In the genomic region with DNA sequence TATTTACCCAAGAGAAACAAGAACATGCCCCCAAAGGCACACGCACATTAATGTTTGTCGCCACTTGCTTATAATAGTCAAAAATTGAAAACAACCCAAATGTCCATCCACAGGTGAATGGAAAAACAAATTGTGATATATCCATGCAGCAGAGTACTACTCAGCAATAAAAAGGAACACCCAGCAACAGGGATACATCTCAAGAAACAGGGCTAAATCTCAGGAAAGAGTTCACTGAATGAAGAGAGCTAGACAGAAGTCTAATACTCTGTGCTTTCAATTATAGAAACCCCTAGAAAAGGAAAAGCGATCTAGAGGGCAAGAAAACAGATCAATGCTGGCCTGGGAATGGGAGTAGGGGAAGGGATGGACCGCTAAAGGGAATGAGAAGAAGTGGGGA, we compare ENCODE assay signal across 27 cellular contexts. TPM values are rescaled to one million over a fixed set of nuclear protein-coding genes. Genes with fewer than 3 reads are reported as not detected.
"Had no signal": no experiment of that assay in that cellular context is flagged by ENCODE, and none has a peak within 500 bp of the region (broad histone marks: within the 10 kb centered on the region; RNA-seq: fewer than 3 reads in every experiment).

No MANE protein-coding gene starts in this region.

- H3K4me3 ChIP-seq: colonic mucosa, coronary artery, dorsolateral prefrontal cortex, esophagus muscularis mucosa, esophagus squamous epithelium, gastrocnemius medialis, gastroesophageal sphincter, heart left ventricle had no signal

- H3K27ac Mint-ChIP-seq: dendritic cell treated with granulocyte-macrophage colony-stimulating factor and Interleukin-4, amounts not matched to agents 40 ng/mL and 50 ng/mL, for 4 days; effector memory CD8-positive, alpha-beta T cell; endodermal cell had no signal

- H3K4me3 Mint-ChIP-seq: dendritic cell treated with granulocyte-macrophage colony-stimulating factor and Interleukin-4, amounts not matched to agents 40 ng/mL and 50 ng/mL, for 4 days; effector memory CD8-positive, alpha-beta T cell; endodermal cell had no signal

- H3K36me3 ChIP-seq: colonic mucosa, esophagus muscularis mucosa, esophagus squamous epithelium, gastrocnemius medialis, gastroesophageal sphincter, heart left ventricle had no signal

- FAIRE-seq: colon, endometrium, frontal cortex had no signal

- H3K27ac ChIP-seq: colonic mucosa, coronary artery, dorsolateral prefrontal cortex, epithelial cell of prostate, esophagus muscularis mucosa, esophagus squamous epithelium, foreskin keratinocyte, gastrocnemius medialis, gastroesophageal sphincter, heart left ventricle had no signal

- H3K9me3 Mint-ChIP-seq: effector memory CD8-positive, alpha-beta T cell; endodermal cell had no signal

- H3K4me1 ChIP-seq: colonic mucosa had no signal

- H3K27me3 ChIP-seq: colonic mucosa, dorsolateral prefrontal cortex, esophagus muscularis mucosa, gastrocnemius medialis had no signal

- ATAC-seq: effector memory CD8-positive, alpha-beta T cell; esophagus mucosa; foreskin keratinocyte; gastroesophageal sphincter had no signal

- H3K9me3 ChIP-seq: colonic mucosa, esophagus muscularis mucosa, esophagus squamous epithelium, gastrocnemius medialis, gastroesophageal sphincter, heart left ventricle had no signal

- DNase-seq: colonic mucosa; cortex of kidney; dermis blood vessel endothelial cell; dorsolateral prefrontal cortex; effector CD4-positive, alpha-beta T cell; effector CD8-positive, alpha-beta T cell; effector memory CD4-positive, alpha-beta T cell; effector memory CD8-positive, alpha-beta T cell; endodermal cell; erythroblast; esophagus squamous epithelium; foreskin keratinocyte; foreskin melanocyte; gastrocnemius medialis; glutamatergic neuron; head of caudate nucleus had no signal

RNA-seq across cellular contexts. Expression of a gene that starts 36.7 kb away (rescaled TPM):
- total RNA-seq: endodermal cell, fibroblast of villous mesenchyme, foreskin keratinocyte had no signal
